In the genomic region with DNA sequence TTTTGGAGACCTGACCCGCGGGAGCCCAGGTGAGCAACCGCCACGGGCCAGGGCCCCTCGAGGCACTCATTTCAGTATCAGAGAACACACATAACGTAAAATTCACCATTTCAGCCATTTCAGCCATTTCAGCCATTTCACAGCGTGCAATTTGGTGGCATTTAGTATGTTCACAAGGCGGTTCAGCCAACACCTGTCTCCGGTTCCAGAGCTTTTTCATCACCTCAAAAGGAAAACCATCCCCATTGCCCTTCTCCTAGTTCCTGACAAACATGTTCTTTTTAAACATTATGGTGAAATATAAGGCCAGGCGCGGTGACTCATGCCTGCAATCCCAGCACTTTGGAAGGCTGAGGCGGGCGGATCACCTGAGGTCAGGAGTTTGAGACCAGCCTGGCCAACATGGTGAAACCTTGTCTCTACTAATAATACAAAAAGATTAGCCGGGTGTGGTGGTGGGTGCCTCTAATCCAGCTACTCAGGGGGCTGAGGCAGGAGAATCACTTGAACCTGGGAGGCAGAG, we compare ENCODE assay signal across 1 cellular context.
TF ChIP-seq lines count a peak whose summit lies in the region.

No MANE protein-coding gene starts in this region.

TF ChIP-seq in HepG2, 621 proteins besides CTCF, POLR2A, EP300 and RAD21 (continued from another document):
- TF ChIP-seq TFDP1 (CRISPR knock-in tag; IDR thresholded peaks at IDR 0.05; ENCODE audit: borderline replicate concordance) (peak; percentile 53; the same call in 1 of the 2 replicates), ZSCAN9 (CRISPR knock-in tag; IDR thresholded peaks at IDR 0.05; ENCODE audit: borderline replicate concordance) (no peak), PHF21A (CRISPR knock-in tag; IDR thresholded peaks at IDR 0.05) (peak; percentile 2; the same call in 1 of the 2 replicates), ATF3 (CRISPR knock-in tag; IDR thresholded peaks at IDR 0.05) (peak; percentile 43; the same call in 1 of the 2 replicates), TARDBP (CRISPR knock-in tag; IDR thresholded peaks at IDR 0.05) (peak; percentile 14; the same call in 1 of the 2 replicates), HMGXB3 (CRISPR knock-in tag; IDR thresholded peaks at IDR 0.05; ENCODE audit: borderline replicate concordance) (0 out of 2 replicates have a peak, but pooled peaks have one; percentile 4), MIER2 (CRISPR knock-in tag; IDR thresholded peaks at IDR 0.05) (no peak; the same call in 1 of the 2 replicates), PCBP2 (optimal IDR thresholded peaks at IDR 0.05; ENCODE audit: low read depth, low read length, poor library complexity, severe bottlenecking) (no peak), CAMTA2 (CRISPR knock-in tag; IDR thresholded peaks at IDR 0.05; ENCODE audit: borderline replicate concordance) (0 out of 2 replicates have a peak, but pooled peaks have one; percentile 68), ATF7 (IDR thresholded peaks at IDR 0.05) (no peak), ATF7 (CRISPR knock-in tag; IDR thresholded peaks at IDR 0.05) (no peak), FOSL2 (CRISPR knock-in tag; IDR thresholded peaks at IDR 0.05) (peak; percentile 92), MEIS2 (CRISPR knock-in tag; IDR thresholded peaks at IDR 0.05) (0 out of 2 replicates have a peak, but pooled peaks have one; percentile 9), SOX13 (IDR thresholded peaks at IDR 0.05) (no peak), SOX13 (CRISPR knock-in tag; conservative IDR thresholded peaks at IDR 0.05 in 1 of 2, IDR thresholded peaks at IDR 0.05 in 1 of 2) (no peak), CSRNP1 (CRISPR knock-in tag; IDR thresholded peaks at IDR 0.05) (no peak), ARNT2 (CRISPR knock-in tag; IDR thresholded peaks at IDR 0.05; ENCODE audit: low read depth) (peak; percentile 51; the same call in 1 of the 2 replicates), RFX3 (CRISPR knock-in tag; IDR thresholded peaks at IDR 0.05) (no peak), SNRNP70 (IDR thresholded peaks at IDR 0.05; ENCODE audit: low read depth, low read length) (no peak), ZFY (CRISPR knock-in tag; IDR thresholded peaks at IDR 0.05) (0 out of 2 replicates have a peak, but pooled peaks have one; percentile 1), MTA1 (CRISPR knock-in tag; IDR thresholded peaks at IDR 0.05; ENCODE audit: borderline replicate concordance) (no peak), HMGXB4 (CRISPR knock-in tag; IDR thresholded peaks at IDR 0.05; ENCODE audit: borderline replicate concordance in 1 of 2, low read depth in 1 of 2) (peak in 1 of 2 experiments; percentile 12; a peak in 1 of 4 replicates), PPARG (CRISPR knock-in tag; conservative IDR thresholded peaks at IDR 0.05) (no peak; the same call in 1 of the 2 replicates), ZNF10 (CRISPR knock-in tag; IDR thresholded peaks at IDR 0.05; ENCODE audit: borderline replicate concordance, low read depth) (no peak), ZNF350 (CRISPR knock-in tag; IDR thresholded peaks at IDR 0.05; ENCODE audit: borderline replicate concordance, low read depth) (peak; percentile 34; the same call in 1 of the 2 replicates), FOXJ3 (CRISPR knock-in tag; IDR thresholded peaks at IDR 0.05; ENCODE audit: borderline replicate concordance) (peak; percentile 2; the same call in 1 of the 2 replicates), ZSCAN31 (CRISPR knock-in tag; IDR thresholded peaks at IDR 0.05; ENCODE audit: low read depth) (0 out of 2 replicates have a peak, but pooled peaks have one; percentile 50)
- TF ChIP-seq, protein P1, sequence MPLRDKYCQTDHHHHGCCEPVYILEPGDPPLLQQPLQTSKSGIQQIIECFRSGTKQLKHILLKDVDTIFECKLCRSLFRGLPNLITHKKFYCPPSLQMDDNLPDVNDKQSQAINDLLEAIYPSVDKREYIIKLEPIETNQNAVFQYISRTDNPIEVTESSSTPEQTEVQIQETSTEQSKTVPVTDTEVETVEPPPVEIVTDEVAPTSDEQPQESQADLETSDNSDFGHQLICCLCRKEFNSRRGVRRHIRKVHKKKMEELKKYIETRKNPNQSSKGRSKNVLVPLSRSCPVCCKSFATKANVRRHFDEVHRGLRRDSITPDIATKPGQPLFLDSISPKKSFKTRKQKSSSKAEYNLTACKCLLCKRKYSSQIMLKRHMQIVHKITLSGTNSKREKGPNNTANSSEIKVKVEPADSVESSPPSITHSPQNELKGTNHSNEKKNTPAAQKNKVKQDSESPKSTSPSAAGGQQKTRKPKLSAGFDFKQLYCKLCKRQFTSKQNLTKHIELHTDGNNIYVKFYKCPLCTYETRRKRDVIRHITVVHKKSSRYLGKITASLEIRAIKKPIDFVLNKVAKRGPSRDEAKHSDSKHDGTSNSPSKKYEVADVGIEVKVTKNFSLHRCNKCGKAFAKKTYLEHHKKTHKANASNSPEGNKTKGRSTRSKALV (CRISPR knock-in tag; IDR thresholded peaks at IDR 0.05), result peak; percentile 13; the same call in 1 of the 2 replicates
- TF ChIP-seq, protein P2, sequence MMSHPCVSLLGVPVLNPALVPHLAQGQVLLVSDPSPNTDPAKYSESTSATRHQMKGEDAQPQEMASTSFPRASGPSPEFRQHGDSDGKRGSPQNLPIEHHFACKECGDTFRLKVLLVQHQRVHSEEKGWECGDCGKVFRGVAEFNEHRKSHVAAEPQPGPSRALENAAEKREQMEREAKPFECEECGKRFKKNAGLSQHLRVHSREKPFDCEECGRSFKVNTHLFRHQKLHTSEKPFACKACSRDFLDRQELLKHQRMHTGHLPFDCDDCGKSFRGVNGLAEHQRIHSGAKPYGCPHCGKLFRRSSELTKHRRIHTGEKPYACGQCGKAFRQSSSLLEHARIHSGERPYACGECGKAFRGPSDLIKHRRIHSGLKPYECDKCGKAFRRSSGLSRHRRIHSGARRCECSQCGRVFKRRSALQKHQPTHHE (CRISPR knock-in tag; IDR thresholded peaks at IDR 0.05; ENCODE audit: borderline replicate concordance), result peak; percentile 20; the same call in 1 of the 2 replicates
- TF ChIP-seq, protein P3, sequence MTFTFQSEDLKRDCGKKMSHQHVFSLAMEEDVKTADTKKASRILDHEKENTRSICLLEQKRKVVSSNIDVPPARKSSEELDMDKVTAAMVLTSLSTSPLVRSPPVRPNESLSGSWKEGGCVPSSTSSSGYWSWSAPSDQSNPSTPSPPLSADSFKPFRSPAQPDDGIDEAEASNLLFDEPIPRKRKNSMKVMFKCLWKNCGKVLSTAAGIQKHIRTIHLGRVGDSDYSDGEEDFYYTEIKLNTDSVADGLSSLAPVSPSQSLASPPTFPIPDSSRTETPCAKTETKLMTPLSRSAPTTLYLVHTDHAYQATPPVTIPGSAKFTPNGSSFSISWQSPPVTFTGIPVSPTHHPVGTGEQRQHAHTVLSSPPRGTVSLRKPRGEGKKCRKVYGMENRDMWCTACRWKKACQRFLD (CRISPR knock-in tag; IDR thresholded peaks at IDR 0.05; ENCODE audit: borderline replicate concordance), result no peak
- TF ChIP-seq, protein P4, sequence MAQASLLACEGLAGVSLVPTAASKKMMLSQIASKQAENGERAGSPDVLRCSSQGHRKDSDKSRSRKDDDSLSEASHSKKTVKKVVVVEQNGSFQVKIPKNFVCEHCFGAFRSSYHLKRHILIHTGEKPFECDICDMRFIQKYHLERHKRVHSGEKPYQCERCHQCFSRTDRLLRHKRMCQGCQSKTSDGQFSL (CRISPR knock-in tag; IDR thresholded peaks at IDR 0.05), result 0 out of 2 replicates have a peak, but pooled peaks have one; percentile 3
- TF ChIP-seq, protein P5, sequence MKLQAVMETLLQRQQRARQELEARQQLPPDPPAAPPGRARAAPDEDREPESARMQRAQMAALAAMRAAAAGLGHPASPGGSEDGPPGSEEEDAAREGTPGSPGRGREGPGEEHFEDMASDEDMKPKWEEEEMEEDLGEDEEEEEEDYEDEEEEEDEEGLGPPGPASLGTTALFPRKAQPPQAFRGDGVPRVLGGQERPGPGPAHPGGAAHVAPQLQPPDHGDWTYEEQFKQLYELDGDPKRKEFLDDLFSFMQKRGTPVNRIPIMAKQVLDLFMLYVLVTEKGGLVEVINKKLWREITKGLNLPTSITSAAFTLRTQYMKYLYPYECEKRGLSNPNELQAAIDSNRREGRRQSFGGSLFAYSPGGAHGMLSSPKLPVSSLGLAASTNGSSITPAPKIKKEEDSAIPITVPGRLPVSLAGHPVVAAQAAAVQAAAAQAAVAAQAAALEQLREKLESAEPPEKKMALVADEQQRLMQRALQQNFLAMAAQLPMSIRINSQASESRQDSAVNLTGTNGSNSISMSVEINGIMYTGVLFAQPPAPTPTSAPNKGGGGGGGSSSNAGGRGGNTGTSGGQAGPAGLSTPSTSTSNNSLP (IDR thresholded peaks at IDR 0.05; ENCODE audit: low read depth, low read length), result 0 out of 2 replicates have a peak, but pooled peaks have one; percentile 1
